In the genomic region with DNA sequence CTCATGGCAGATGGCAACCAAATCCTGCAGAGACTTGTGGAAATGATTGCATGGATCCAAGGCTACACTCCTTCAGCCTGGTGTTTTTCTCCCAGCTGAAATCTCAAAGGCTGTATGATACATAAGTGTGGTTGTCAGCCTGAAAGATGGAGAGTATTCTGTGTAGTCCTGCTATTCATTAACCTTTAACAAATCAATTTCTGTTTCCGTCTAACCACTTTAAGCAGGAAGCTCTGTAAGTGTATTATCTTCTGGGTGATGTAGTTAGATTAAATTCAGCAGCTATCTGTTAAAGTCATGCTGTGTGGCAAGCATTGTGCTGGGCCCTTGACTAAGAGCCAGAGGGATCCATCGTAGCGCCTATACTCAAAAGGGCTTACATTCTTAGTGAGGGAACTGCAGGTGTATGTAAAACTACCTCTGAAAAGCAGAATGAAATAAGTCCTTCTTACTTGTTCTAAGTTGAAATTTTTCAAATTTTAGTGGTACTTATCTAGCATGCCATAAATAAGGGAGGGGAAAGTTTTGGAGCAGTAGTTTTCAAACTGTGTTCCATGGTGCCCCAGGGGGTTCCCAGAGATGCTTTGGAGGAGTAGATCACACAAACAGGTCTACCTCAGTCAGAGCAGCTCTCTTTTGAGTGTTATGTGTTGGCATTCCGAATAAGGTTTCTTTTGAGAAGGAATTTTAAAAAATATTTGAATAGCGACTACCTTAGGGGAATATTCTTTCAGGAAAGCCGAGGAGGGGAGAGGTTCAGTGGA, we compare ENCODE assay signal across 27 cellular contexts.
"Had no signal": no experiment of that assay in that cellular context is flagged by ENCODE, and none has a peak within 500 bp of the region (broad histone marks: within the 10 kb centered on the region; RNA-seq: fewer than 3 reads in every experiment).

No MANE protein-coding gene starts in this region.

- H2AFZ ChIP-seq: parathyroid adenoma had no signal

- H3K9me3 ChIP-seq: esophagus squamous epithelium, left lung, tibial nerve had no signal

- H3K27ac ChIP-seq: epithelial cell of prostate, esophagus squamous epithelium, left lung, parathyroid adenoma, tibial nerve had no signal

- H3K4me3 Mint-ChIP-seq: activated B cell treated with CpG ODN at 0.5 μM for 24 hours; activated CD8-positive, alpha-beta memory T cell treated with anti-CD3 and anti-CD28 coated beads, Interleukin-2, amount 10 ng/mL, durations not matched to agents 7 days and 5 days; activated CD8-positive, alpha-beta T cell treated with anti-CD3 and anti-CD28 coated beads, Interleukin-2, amount 10 ng/mL, durations not matched to agents 7 days and 5 days; naive B cell; T-helper 1 cell treated with Interleukin-12 subunit alpha and Interleukin-12 subunit beta and Interleukin-4 antibody, amounts not matched to agents 30 μg/mL and 1 μg/mL, for 36 hours had no signal

- H3K27ac Mint-ChIP-seq: activated B cell treated with CpG ODN at 0.5 μM for 24 hours; activated CD8-positive, alpha-beta memory T cell treated with anti-CD3 and anti-CD28 coated beads, Interleukin-2, amount 10 ng/mL, durations not matched to agents 7 days and 5 days; T-helper 1 cell treated with Interleukin-12 subunit alpha and Interleukin-12 subunit beta and Interleukin-4 antibody, amounts not matched to agents 30 μg/mL and 1 μg/mL, for 36 hours had no signal

- H3K9ac ChIP-seq: parathyroid adenoma had no signal

- H3K9me3 Mint-ChIP-seq: activated B cell treated with CpG ODN at 0.5 μM for 24 hours; activated naive CD4-positive, alpha-beta T cell treated with anti-CD3 and anti-CD28 coated beads, Interleukin-2, amount 50 U/mL, for 72 hours; naive B cell; T-helper 1 cell treated with Interleukin-12 subunit alpha and Interleukin-12 subunit beta and Interleukin-4 antibody, amounts not matched to agents 30 μg/mL and 1 μg/mL, for 36 hours had no signal

- DNase-seq: activated B cell treated with CpG ODN at 0.5 μM for 24 hours; activated CD4-positive, alpha-beta T cell treated with anti-CD3 and anti-CD28 coated beads, Interleukin-2, amount 50 U/mL, for 1 hour; activated CD8-positive, alpha-beta memory T cell treated with anti-CD3 and anti-CD28 coated beads, Interleukin-2, amount 10 ng/mL, durations not matched to agents 7 days and 5 days; activated CD8-positive, alpha-beta T cell treated with anti-CD3 and anti-CD28 coated beads, Interleukin-2, amount 10 ng/mL, durations not matched to agents 7 days and 5 days; activated naive CD4-positive, alpha-beta T cell; activated T-cell treated with anti-CD3 and anti-CD28 coated beads, Interleukin-2, amount 50 U/mL, for 48 hours; dermis blood vessel endothelial cell; effector CD4-positive, alpha-beta T cell; esophagus squamous epithelium; foreskin melanocyte; left lung; naive B cell; right cardiac atrium; stimulated activated CD4-positive, alpha-beta T cell treated with anti-CD3 and anti-CD28 coated beads, Interleukin-15, amount 100 ng/mL, for 24 hours; stimulated activated CD4-positive, alpha-beta T cell treated with anti-CD3 and anti-CD28 coated beads, Interleukin-2, amount 100 ng/mL, for 24 hours; stimulated activated naive CD4-positive, alpha-beta T cell; SW 1271; T-helper 9 cell had no signal

- H3K27me3 Mint-ChIP-seq: activated B cell treated with CpG ODN at 0.5 μM for 24 hours; activated CD8-positive, alpha-beta memory T cell treated with anti-CD3 and anti-CD28 coated beads, Interleukin-2, amount 10 ng/mL, durations not matched to agents 7 days and 5 days; naive B cell had no signal

- H3K79me2 ChIP-seq: parathyroid adenoma had no signal

- H3K4me3 ChIP-seq: esophagus squamous epithelium, left lung, lung, tibial nerve had no signal

- H3K27me3 ChIP-seq: esophagus squamous epithelium, left lung, tibial nerve had no signal

- H3K4me1 ChIP-seq: esophagus squamous epithelium, left lung, parathyroid adenoma, tibial nerve had no signal

- H3K4me1 Mint-ChIP-seq: activated B cell treated with CpG ODN at 0.5 μM for 24 hours; activated CD8-positive, alpha-beta memory T cell treated with anti-CD3 and anti-CD28 coated beads, Interleukin-2, amount 10 ng/mL, durations not matched to agents 7 days and 5 days had no signal

- FAIRE-seq: colon, endometrium, islet of Langerhans had no signal

- ATAC-seq: activated CD8-positive, alpha-beta memory T cell treated with anti-CD3 and anti-CD28 coated beads, Interleukin-2, amount 10 ng/mL, durations not matched to agents 7 days and 5 days; activated CD8-positive, alpha-beta T cell treated with anti-CD3 and anti-CD28 coated beads, Interleukin-2, amount 10 ng/mL, durations not matched to agents 7 days and 5 days; activated naive CD4-positive, alpha-beta T cell treated with anti-CD3 and anti-CD28 coated beads, Interleukin-2, amount 50 U/mL, for 72 hours; left lung; right cardiac atrium had no signal
